Comparison of ENCODE assay signal across 9 cellular contexts in the genomic region with DNA sequence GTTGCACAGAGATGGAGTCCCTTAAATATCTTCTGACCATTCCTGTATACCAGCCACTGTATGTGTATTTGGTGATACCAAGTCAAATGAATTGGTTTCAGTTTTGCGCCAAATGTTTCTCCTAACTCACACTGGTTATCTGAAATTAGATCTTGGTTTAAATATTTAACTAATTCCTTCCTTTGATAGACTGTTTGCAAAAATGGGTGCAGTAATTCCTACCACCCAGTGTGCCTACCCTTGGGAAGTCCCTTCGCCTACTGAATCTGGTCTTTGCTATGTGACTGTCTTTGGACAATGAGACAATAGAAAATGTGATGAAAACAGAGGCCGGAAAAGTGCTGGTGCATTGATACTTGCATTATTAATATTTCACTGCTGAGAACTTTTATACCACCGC. TPM values are rescaled to one million over a fixed set of nuclear protein-coding genes. Genes with fewer than 3 reads are reported as not detected.
"Had no signal": no experiment of that assay in that cellular context is flagged by ENCODE, and none has a peak within 500 bp of the region (broad histone marks: within the 10 kb centered on the region; RNA-seq: fewer than 3 reads in every experiment).

No MANE protein-coding gene starts in this region.

- H3K4me3 ChIP-seq: GM12878 had no signal

- ATAC-seq: GM12878 had no signal

- DNase-seq: GDM1, GF-D8 had no signal

- FAIRE-seq: G401.6, GM12878, GM12891, GM12892, GM18507, GM19239 had no signal

RNA-seq across cellular contexts. Expression of gene CCL23, which starts 6.7 kb away (rescaled TPM):
- total RNA-seq: G401 had no signal

RNA-seq across cellular contexts. Expression of gene CCL15, which starts 23.1 kb away (rescaled TPM):
- total RNA-seq: G401, GM12878 had no signal

RNA-seq across cellular contexts. Expression of gene CCL14, which starts 37.9 kb away (rescaled TPM):
- total RNA-seq: G401, GM12878 had no signal
- polyA plus RNA-seq: GM12878 had no signal

RNA-seq across cellular contexts. Expression of gene CCL18, which starts 39.6 kb away (rescaled TPM):
- total RNA-seq: G401, GM12878 had no signal

RNA-seq across cellular contexts. Expression of gene CCL16, which starts 43.1 kb away (rescaled TPM):
- total RNA-seq: G401, GM12878 had no signal
- polyA plus RNA-seq: GM12878 had no signal
